In genomic region chr2:169573160-169573973, GRCh38 we compare ENCODE assay signal across 8 cellular contexts. TPM values are rescaled to one million over a fixed set of nuclear protein-coding genes. Genes with fewer than 3 reads are reported as not detected.
DNase-seq lines count a peak whose midpoint lies in the region; ATAC-seq, FAIRE-seq and TF ChIP-seq lines count a peak whose summit lies in the region.

TSS of gene FASTKD1 (minus strand) at chr2:169573865. CDS start at chr2:169572029, 1,836 bp downstream.

- peak within 1 kb of the TSS; percentile 95 for H3K27ac Mint-ChIP-seq in progenitor cell of endocrine pancreas

- TF ChIP-seq CTCF in progenitor cell of endocrine pancreas (IDR thresholded peaks at IDR 0.05; ENCODE audit: unreplicated experiment) = no peak

- peaks cover 3% of the 10 kb centered on the region for H3K27me3 Mint-ChIP-seq in progenitor cell of endocrine pancreas

- ATAC-seq in HG02798 (IDR thresholded peaks at IDR 0.05; ENCODE audit: poor library complexity, unreplicated experiment) (peak; percentile 99), left cardiac atrium (peak; percentile 100)

- FAIRE-seq in GM12891 (lab: Jason Lieb, UNC) = peak; percentile 92

- DNase-seq in GM12891 (ENCODE audit: insufficient read length, low spot score) (peak; percentile 62), NCI-H146 (lab: John Stamatoyannopoulos, UW) (peak; percentile 88), T-helper 1 cell (peak; percentile 69 to 89 (median 79)), amniotic epithelial cell (ENCODE audit: low read depth) (peak; percentile 88), left cardiac atrium (peak; percentile 94), progenitor cell of endocrine pancreas (ENCODE audit: low spot score, unreplicated experiment) (peak; percentile 66), ureter (ENCODE audit: low spot score) (peak; percentile 90)

- TF ChIP-seq POLR2A in GM12891 (IDR thresholded peaks at IDR 0.05; ENCODE audit: low read depth, low read length) = peak; percentile 49; the same call in 1 of the 2 replicates

- H3K4me1 Mint-ChIP-seq in progenitor cell of endocrine pancreas (ENCODE audit: low read depth) = peaks cover 12% of the 10 kb centered on the region

- no peaks in the 10 kb centered on the region for H3K9me3 Mint-ChIP-seq in progenitor cell of endocrine pancreas (ENCODE audit: low read depth)

- peak within 1 kb of the TSS; percentile 98 for H3K4me3 Mint-ChIP-seq in progenitor cell of endocrine pancreas (ENCODE audit: low read depth)

- intact Hi-C loops in left cardiac atrium (cut with DNase I) = no loop called here

- H3K36me3 Mint-ChIP-seq in progenitor cell of endocrine pancreas (ENCODE audit: insufficient read depth) = peaks cover 3% of the 10 kb centered on the region

TF ChIP-seq in GM12891, 5 proteins besides CTCF, POLR2A, EP300 and RAD21:
- TF ChIP-seq POLR2AphosphoS5 (IDR thresholded peaks at IDR 0.05; ENCODE audit: low read depth, low read length) (peak; percentile 65; the same call in 1 of the 2 replicates), PAX5 (IDR thresholded peaks at IDR 0.05; ENCODE audit: insufficient read depth, low read length, severe bottlenecking) (no peak), SPI1 (IDR thresholded peaks at IDR 0.05; ENCODE audit: low read depth, low read length) (peak; percentile 60; the same call in 1 of the 2 replicates), TAF1 (IDR thresholded peaks at IDR 0.05; ENCODE audit: low read depth, low read length) (peak; percentile 44; the same call in 1 of the 2 replicates), POU2F2 (IDR thresholded peaks at IDR 0.05; ENCODE audit: low read depth, low read length) (peak; percentile 77; the same call in 1 of the 2 replicates)

RNA-seq across cellular contexts. Expression of gene FASTKD1, which starts in this region (rescaled TPM):
- polyA plus RNA-seq in GM12891 (2012; ENCODE audit: low read depth, missing spikeins) = 43.0 TPM
- 10 to 100 TPM; 45.1 to 66.4 TPM for total RNA-seq in left cardiac atrium
- total RNA-seq in progenitor cell of endocrine pancreas = 45.7 and 46.4 TPM in 2 replicates
- 27.7 TPM for total RNA-seq in ureter

Comparison
In these comparisons a context has a peak if more than half of its experiments do, and no peak if none do; other contexts are left out.
1. Peak in every context shown above with its lines: DNase-seq and ATAC-seq.